ENCODE assay signal across 18 cellular contexts in the genomic region with DNA sequence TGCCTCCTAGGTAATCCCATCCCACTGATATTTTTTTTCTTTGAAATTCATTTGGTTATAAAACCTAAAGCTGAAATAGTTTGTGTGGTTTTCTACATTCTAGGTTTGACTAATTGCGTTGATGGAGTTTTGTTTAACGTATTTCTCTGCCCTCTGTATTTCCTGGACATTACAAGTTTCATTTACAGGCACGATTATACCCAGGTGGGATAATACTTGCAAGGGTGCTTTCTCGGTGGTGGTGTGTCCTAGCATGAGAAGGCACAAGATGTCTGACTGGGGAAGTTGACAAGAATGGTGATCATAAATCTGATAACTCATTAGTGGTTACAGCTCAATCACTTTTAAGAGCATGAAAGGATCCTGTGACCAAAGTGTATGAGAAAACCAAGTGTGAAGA. TPM values are rescaled to one million over a fixed set of nuclear protein-coding genes. Genes with fewer than 3 reads are reported as not detected.
DNase-seq lines count a peak whose midpoint lies in the region; ATAC-seq, FAIRE-seq and TF ChIP-seq lines count a peak whose summit lies in the region.
"Had no signal": no experiment of that assay in that cellular context is flagged by ENCODE, and none has a peak within 500 bp of the region (broad histone marks: within the 10 kb centered on the region; RNA-seq: fewer than 3 reads in every experiment).

No MANE protein-coding gene starts in this region.

- H2AFZ ChIP-seq in GM12878 (ENCODE audit: control insufficient read depth, low read depth, low read length), result no peak overlapping the region; the same call in 1 of the 2 replicates

- SMC1A ChIA-PET in GM12878 (lab: Charles Lee; ENCODE audit: uncharacterized antibody, unreplicated experiment), result interaction anchor here (1.8 kb wide), 1 partner anchor 9 kb away, joined by 4 read pairs; no protein-coding TSS in a partner anchor

- in situ Hi-C loops in GM12878 (cut with MboI), result no loop called here

- ATAC-seq in GM19463 (IDR thresholded peaks at IDR 0.05; ENCODE audit: unreplicated experiment), result peak; percentile 76
- ATAC-seq in HG03097 (IDR thresholded peaks at IDR 0.05; ENCODE audit: low FRiP score, unreplicated experiment), result peak; percentile 72
- ATAC-seq in GM12878, result peak; percentile 20; the same call in 1 of the 3 replicates
- ATAC-seq in GM21786 (IDR thresholded peaks at IDR 0.05; ENCODE audit: unreplicated experiment), result no peak
- no peak for ATAC-seq in HG03342 (IDR thresholded peaks at IDR 0.05; ENCODE audit: unreplicated experiment)
- ATAC-seq in GM19395 (IDR thresholded peaks at IDR 0.05; ENCODE audit: unreplicated experiment), result no peak
- ATAC-seq: left colon had no signal

- DNase-seq in GM18507 (ENCODE audit: extremely low spot score, insufficient read length, low read depth), result no peak
- DNase-seq in GM12878 (ENCODE audit: low read depth, low spot score), result no peak
- DNase-seq: activated naive CD4-positive, alpha-beta T cell treated with anti-CD3 and anti-CD28 coated beads for 36 hours; DMS153; effector CD8-positive, alpha-beta T cell; GOT3; hypothalamus; left colon; NCI-H510A; SIG-M5; stimulated activated naive CD4-positive, alpha-beta T cell treated with Interleukin-2 at 50 U/mL for 16 hours; uterus had no signal

- H3K9me3 ChIP-seq in GM12878 (replicated peaks; ENCODE audit: control insufficient read depth, insufficient read depth, low read length), result no peaks in the 10 kb centered on the region; the same call in 2 of the 3 replicates
- H3K9me3 ChIP-seq: uterus had no signal

- H3K4me3 ChIP-seq in GM12878, result no peak overlapping the region
- H3K4me3 ChIP-seq: uterus had no signal

- no peak for TF ChIP-seq EP300 in GM12878 (IDR thresholded peaks at IDR 0.05; ENCODE audit: borderline replicate concordance in 1 of 2, control insufficient read depth in 1 of 2, low read depth in 2 of 2, low read length in 2 of 2)

- no peak for TF ChIP-seq POLR2A in GM12878 (IDR thresholded peaks at IDR 0.05; ENCODE audit: low read depth, low read length)

- FAIRE-seq in GM18507 (lab: Jason Lieb, UNC) (peak; percentile 58), GM12878 (lab: Jason Lieb, UNC) (peak; percentile 62)

- BruUV-seq in GM12878 (replicated peaks; lab: Mats Ljungman, UMichigan), result no TSS peak

- H3K27me3 ChIP-seq in GM12878 (replicated peaks in 1 of 2; ENCODE audit: control insufficient read depth in 2 of 2, insufficient read depth in 2 of 2, low read length in 1 of 2), result no peaks in the 10 kb centered on the region
- H3K27me3 ChIP-seq: uterus had no signal

- no peak overlapping the region; the same call in 1 of the 2 replicates for H3K4me2 ChIP-seq in GM12878 (ENCODE audit: control insufficient read depth, insufficient read depth)

- 0% methylated on average over 4 of the region's 4 CpGs for WGBS in GM12878 (ENCODE audit: insufficient coverage, insufficient replicate concordance, low lambda C conversion rate, missing lambda C conversion rate)

- TF ChIP-seq RAD21 in GM12878 (IDR thresholded peaks at IDR 0.05; ENCODE audit: insufficient read depth, low read depth, low read length), result no peak

- no peak overlapping the region for H3K9ac ChIP-seq in GM12878 (ENCODE audit: control insufficient read depth, insufficient read depth, low read length)

- H3K36me3 ChIP-seq in GM12878 (ENCODE audit: control insufficient read depth in 2 of 2, insufficient read depth in 2 of 2, low read length in 1 of 2), result no peaks in the 10 kb centered on the region
- H3K36me3 ChIP-seq: uterus had no signal

- H3K27ac ChIP-seq in GM12878 (ENCODE audit: control insufficient read depth, insufficient read depth), result no peak overlapping the region
- H3K27ac ChIP-seq: uterus had no signal

- RAD21 ChIA-PET in GM12878 (lab: Charles Lee; ENCODE audit: unreplicated experiment), result no interaction called here

- POLR2A ChIA-PET in GM12878 (lab: Charles Lee), result no interaction called here

- intact Hi-C loops in GM12878 (cut with micrococcal nuclease; ENCODE audit: unreplicated experiment), result no loop called here

- CTCF ChIA-PET in GM12878 (lab: Yijun Ruan, JAX), result no interaction called here

- TF ChIP-seq CTCF in GM12878 (IDR thresholded peaks at IDR 0.05 in 2 of 3, conservative IDR thresholded peaks at IDR 0.05 in 1 of 3; ENCODE audit: control insufficient read depth in 2 of 3, extremely low read depth in 1 of 3, insufficient read depth in 1 of 3, low read depth in 3 of 3, low read length in 3 of 3), result no peak

- no peaks in the 10 kb centered on the region for H4K20me1 ChIP-seq in GM12878 (ENCODE audit: control insufficient read depth, insufficient read depth)

- peaks cover 25% of the 10 kb centered on the region for H3K4me1 ChIP-seq in GM12878 (ENCODE audit: control insufficient read depth, insufficient read depth, low read length)
- H3K4me1 ChIP-seq: uterus had no signal

- no peaks in the 10 kb centered on the region for H3K79me2 ChIP-seq in GM12878 (ENCODE audit: control insufficient read depth, insufficient read depth, low read length)

TF ChIP-seq in GM12878, 131 proteins besides CTCF, POLR2A, EP300 and RAD21 (continues in another document):
- TF ChIP-seq ZBED1 (IDR thresholded peaks at IDR 0.05; ENCODE audit: borderline replicate concordance), result peak; percentile 70; the same call in 1 of the 2 replicates
- TF ChIP-seq, protein P1, sequence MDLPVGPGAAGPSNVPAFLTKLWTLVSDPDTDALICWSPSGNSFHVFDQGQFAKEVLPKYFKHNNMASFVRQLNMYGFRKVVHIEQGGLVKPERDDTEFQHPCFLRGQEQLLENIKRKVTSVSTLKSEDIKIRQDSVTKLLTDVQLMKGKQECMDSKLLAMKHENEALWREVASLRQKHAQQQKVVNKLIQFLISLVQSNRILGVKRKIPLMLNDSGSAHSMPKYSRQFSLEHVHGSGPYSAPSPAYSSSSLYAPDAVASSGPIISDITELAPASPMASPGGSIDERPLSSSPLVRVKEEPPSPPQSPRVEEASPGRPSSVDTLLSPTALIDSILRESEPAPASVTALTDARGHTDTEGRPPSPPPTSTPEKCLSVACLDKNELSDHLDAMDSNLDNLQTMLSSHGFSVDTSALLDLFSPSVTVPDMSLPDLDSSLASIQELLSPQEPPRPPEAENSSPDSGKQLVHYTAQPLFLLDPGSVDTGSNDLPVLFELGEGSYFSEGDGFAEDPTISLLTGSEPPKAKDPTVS (IDR thresholded peaks at IDR 0.05; ENCODE audit: low read depth, low read length), result no peak
- no peak for TF ChIP-seq MEF2B (IDR thresholded peaks at IDR 0.05; ENCODE audit: partially characterized antibody, poor library complexity, severe bottlenecking)
- TF ChIP-seq YY1 (IDR thresholded peaks at IDR 0.05; ENCODE audit: low read depth, low read length), result 0 out of 2 replicates have a peak, but pooled peaks have one; percentile 35
- TF ChIP-seq FOXM1 (IDR thresholded peaks at IDR 0.05; ENCODE audit: low read depth, low read length), result peak; percentile 93; the same call in 1 of the 2 replicates
- TF ChIP-seq, protein P2, sequence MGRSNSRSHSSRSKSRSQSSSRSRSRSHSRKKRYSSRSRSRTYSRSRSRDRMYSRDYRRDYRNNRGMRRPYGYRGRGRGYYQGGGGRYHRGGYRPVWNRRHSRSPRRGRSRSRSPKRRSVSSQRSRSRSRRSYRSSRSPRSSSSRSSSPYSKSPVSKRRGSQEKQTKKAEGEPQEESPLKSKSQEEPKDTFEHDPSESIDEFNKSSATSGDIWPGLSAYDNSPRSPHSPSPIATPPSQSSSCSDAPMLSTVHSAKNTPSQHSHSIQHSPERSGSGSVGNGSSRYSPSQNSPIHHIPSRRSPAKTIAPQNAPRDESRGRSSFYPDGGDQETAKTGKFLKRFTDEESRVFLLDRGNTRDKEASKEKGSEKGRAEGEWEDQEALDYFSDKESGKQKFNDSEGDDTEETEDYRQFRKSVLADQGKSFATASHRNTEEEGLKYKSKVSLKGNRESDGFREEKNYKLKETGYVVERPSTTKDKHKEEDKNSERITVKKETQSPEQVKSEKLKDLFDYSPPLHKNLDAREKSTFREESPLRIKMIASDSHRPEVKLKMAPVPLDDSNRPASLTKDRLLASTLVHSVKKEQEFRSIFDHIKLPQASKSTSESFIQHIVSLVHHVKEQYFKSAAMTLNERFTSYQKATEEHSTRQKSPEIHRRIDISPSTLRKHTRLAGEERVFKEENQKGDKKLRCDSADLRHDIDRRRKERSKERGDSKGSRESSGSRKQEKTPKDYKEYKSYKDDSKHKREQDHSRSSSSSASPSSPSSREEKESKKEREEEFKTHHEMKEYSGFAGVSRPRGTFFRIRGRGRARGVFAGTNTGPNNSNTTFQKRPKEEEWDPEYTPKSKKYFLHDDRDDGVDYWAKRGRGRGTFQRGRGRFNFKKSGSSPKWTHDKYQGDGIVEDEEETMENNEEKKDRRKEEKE (IDR thresholded peaks at IDR 0.05), result no peak
- TF ChIP-seq MTA3 (IDR thresholded peaks at IDR 0.05; ENCODE audit: borderline replicate concordance, low read length), result peak; percentile 67; the same call in 1 of the 2 replicates
- no peak for TF ChIP-seq MEF2A (IDR thresholded peaks at IDR 0.05; ENCODE audit: insufficient read depth, low read depth, low read length)
- TF ChIP-seq JUNB (IDR thresholded peaks at IDR 0.05), result peak; percentile 93
- TF ChIP-seq CREB1 (IDR thresholded peaks at IDR 0.05; ENCODE audit: low read depth), result 0 out of 2 replicates have a peak, but pooled peaks have one; percentile 37
- peak; percentile 64 for TF ChIP-seq CREM (IDR thresholded peaks at IDR 0.05; ENCODE audit: low read depth)
- TF ChIP-seq GATAD2B (conservative IDR thresholded peaks at IDR 0.05; ENCODE audit: low read depth), result no peak
- TF ChIP-seq EED (IDR thresholded peaks at IDR 0.05; ENCODE audit: low read depth), result peak; percentile 83
- no peak for TF ChIP-seq RFX5 (IDR thresholded peaks at IDR 0.05; ENCODE audit: low read depth, low read length)

RNA-seq across cellular contexts. Expression of a gene that starts 45.0 kb away (rescaled TPM):
- not detected in 2 replicates for total RNA-seq in GM12878 (2013; cell fraction: nucleolus; rRNA removed)
- total RNA-seq in GM12878 (2014; rRNA removed) (not detected in 2 replicates), GM12878 (2014; rRNA removed; fragmentation: Illumina TruSeq; extraction: Trizol) (0.40 TPM in 1 of 2 replicates, not detected in the other), GM12878 (2021) (not detected in 2 replicates)
- polyA plus RNA-seq in GM12878 (2011; ENCODE audit: low read depth), result 4.8 TPM
- polyA plus RNA-seq in GM12878 (2011; rRNA removed) (not detected in 2 replicates), GM12878 (2014; fragmentation: Illumina TruSeq; extraction: Trizol) (0.21 TPM in 1 of 2 replicates, not detected in the other), GM12878 (2014; fragmentation: Nextera tagmentation; extraction: Ambion mirVana) (under 1 TPM; 0.33 to 0.52 TPM), GM12878 (2014; rRNA removed) (0.37 TPM in 1 of 2 replicates, not detected in the other), GM12878 (2016; fragmentation: Nextera tagmentation; extraction: Ambion mirVana) (1 to 10 TPM in 1 of 2 experiments, not detected in 1; 1.2 TPM)
- not detected in 2 replicates for polyA plus RNA-seq in GM12878 (2011; cell fraction: cytosol; rRNA removed)
- polyA plus RNA-seq in GM12878 (2011; cell fraction: nucleus; rRNA removed), result not detected in 2 replicates
- polyA plus RNA-seq in GM12878 (2012), result 0.43 TPM in 1 of 2 replicates, not detected in the other
- polyA minus RNA-seq in GM12878 (2011; rRNA and poly(A)+ RNA removed), result not detected in 2 replicates
- polyA minus RNA-seq in GM12878 (2011; cell fraction: cytosol; rRNA and poly(A)+ RNA removed), result not detected in 2 replicates
- polyA minus RNA-seq in GM12878 (2011; cell fraction: nucleus; rRNA and poly(A)+ RNA removed), result not detected in 2 replicates
- total RNA-seq: activated naive CD4-positive, alpha-beta T cell treated with anti-CD3 and anti-CD28 coated beads for 36 hours; osteocyte had no signal

Comparison
In these comparisons a context has a peak if more than half of its experiments do, and no peak if none do; other contexts are left out.
1. ATAC-seq: peak in GM19463 (single experiment), HG03097 (single experiment) and GM12878 (single experiment); none in GM21786 (single experiment), HG03342 (single experiment) and GM19395 (single experiment).